In the genomic region with DNA sequence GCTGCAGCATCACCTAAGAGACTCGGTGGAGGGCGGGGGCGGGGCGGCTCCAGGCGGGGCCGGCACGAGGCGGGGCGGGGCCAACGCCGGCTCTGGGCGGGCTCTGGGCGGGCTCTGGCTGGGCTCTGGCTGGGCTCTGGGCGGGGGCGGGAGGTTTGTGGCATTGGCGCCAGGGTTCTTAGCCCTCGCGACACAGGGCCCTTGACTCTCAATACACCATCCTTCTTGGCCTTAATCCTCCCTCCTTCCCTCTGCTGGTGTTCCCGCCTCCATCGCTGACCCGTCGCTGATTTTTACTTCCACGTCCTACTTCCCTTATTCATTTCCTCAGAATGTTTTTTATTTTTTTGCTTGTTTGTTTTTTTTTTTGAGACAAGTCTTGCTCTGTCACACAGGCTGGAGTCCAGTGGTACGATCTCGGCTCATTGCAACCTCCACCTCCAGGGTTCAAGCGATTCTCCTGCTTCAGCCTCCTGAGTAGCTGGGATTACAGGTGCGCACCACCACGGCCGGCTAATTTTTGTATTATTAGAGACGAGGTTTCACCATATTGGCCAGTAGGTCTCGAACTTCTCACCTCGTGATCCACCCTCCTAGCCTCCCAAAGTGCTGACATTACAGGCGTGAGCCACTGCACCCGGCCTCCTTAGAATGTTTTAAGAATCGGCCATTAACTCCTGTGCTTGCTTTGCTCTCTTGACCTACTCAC, we compare ENCODE assay signal across 8 cellular contexts. TPM values are rescaled to one million over a fixed set of nuclear protein-coding genes. Genes with fewer than 3 reads are reported as not detected.
A peak's percentile ranks its signal among the peaks of the same experiment; 100 is the strongest.
DNase-seq lines count a peak whose midpoint lies in the region; ATAC-seq and TF ChIP-seq lines count a peak whose summit lies in the region.

A gene with protein sequence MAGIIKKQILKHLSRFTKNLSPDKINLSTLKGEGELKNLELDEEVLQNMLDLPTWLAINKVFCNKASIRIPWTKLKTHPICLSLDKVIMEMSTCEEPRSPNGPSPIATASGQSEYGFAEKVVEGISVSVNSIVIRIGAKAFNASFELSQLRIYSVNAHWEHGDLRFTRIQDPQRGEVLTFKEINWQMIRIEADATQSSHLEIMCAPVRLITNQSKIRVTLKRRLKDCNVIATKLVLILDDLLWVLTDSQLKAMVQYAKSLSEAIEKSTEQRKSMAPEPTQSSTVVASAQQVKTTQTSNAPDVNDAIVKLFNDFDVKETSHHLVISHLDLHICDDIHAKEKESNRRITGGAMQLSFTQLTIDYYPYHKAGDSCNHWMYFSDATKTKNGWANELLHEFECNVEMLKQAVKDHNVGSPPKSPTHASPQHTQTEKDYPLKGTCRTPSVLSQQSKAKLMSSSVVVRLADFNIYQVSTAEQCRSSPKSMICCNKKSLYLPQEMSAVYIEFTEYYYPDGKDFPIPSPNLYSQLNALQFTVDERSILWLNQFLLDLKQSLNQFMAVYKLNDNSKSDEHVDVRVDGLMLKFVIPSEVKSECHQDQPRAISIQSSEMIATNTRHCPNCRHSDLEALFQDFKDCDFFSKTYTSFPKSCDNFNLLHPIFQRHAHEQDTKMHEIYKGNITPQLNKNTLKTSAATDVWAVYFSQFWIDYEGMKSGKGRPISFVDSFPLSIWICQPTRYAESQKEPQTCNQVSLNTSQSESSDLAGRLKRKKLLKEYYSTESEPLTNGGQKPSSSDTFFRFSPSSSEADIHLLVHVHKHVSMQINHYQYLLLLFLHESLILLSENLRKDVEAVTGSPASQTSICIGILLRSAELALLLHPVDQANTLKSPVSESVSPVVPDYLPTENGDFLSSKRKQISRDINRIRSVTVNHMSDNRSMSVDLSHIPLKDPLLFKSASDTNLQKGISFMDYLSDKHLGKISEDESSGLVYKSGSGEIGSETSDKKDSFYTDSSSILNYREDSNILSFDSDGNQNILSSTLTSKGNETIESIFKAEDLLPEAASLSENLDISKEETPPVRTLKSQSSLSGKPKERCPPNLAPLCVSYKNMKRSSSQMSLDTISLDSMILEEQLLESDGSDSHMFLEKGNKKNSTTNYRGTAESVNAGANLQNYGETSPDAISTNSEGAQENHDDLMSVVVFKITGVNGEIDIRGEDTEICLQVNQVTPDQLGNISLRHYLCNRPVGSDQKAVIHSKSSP (N-terminal part only) (minus strand): TSS at position 24 of the 709 bp plus-strand sequence. CDS start 239 bp downstream, outside the sequence.

- TF ChIP-seq POLR2A in lower leg skin (IDR thresholded peaks at IDR 0.05) = no peak

- peak within 1 kb of the TSS; percentile 85 to 100 (median 98) for H3K27ac ChIP-seq in dorsolateral prefrontal cortex

- WGBS in lower leg skin, 2 donors = 29 to 40% methylated on average over 22 to 28 of the region's 35 CpGs

- H3K36me3 Mint-ChIP-seq in activated CD4-positive, alpha-beta memory T cell treated with anti-CD3 and anti-CD28 coated beads for 36 hours = peaks cover 5% of the 10 kb centered on the region

- peak in 3 of 56 donors; percentile 4 to 10 (median 9) for TF ChIP-seq CTCF in dorsolateral prefrontal cortex (IDR thresholded peaks at IDR 0.05 in 54 of 56, conservative IDR thresholded peaks at IDR 0.05 in 2 of 56; ENCODE audit: low read depth in 1 of 56, partially characterized antibody in 56 of 56)
- no peak for TF ChIP-seq CTCF in lower leg skin (IDR thresholded peaks at IDR 0.05)

- no peaks in the 10 kb centered on the region for H3K27me3 Mint-ChIP-seq in activated CD4-positive, alpha-beta memory T cell treated with anti-CD3 and anti-CD28 coated beads for 36 hours

- POLR2A ChIA-PET in activated CD4-positive, alpha-beta memory T cell treated with anti-CD3 and anti-CD28 coated beads for 36 hours (lab: Charles Lee) = no interaction called here

- CTCF ChIA-PET in activated CD4-positive, alpha-beta memory T cell treated with anti-CD3 and anti-CD28 coated beads for 36 hours (lab: Charles Lee) = interaction anchor here (3.9 kb wide), 1 partner anchor 11 kb away, joined by 38 read pairs; no protein-coding TSS in a partner anchor

- peak; percentile 68 for ATAC-seq in GM19452 (IDR thresholded peaks at IDR 0.05; ENCODE audit: unreplicated experiment)
- ATAC-seq in HG03565 (IDR thresholded peaks at IDR 0.05; ENCODE audit: unreplicated experiment) = peak; percentile 31

- H3K4me3 Mint-ChIP-seq in activated CD4-positive, alpha-beta memory T cell treated with anti-CD3 and anti-CD28 coated beads for 36 hours = peak within 1 kb of the TSS; percentile 99

- DNase-seq in C1 segment of cervical spinal cord (lab: John Stamatoyannopoulos, UW) (peak in 12 of 14 donors; percentile 53 to 95 (median 83)), NCI-H82 (lab: John Stamatoyannopoulos, UW) (peak; percentile 97), dorsolateral prefrontal cortex (peak; percentile 85 to 95 (median 90)), lower leg skin (ENCODE audit: low spot score in 2 of 2) (peak; percentile 91 to 98)
- peak; percentile 96 for DNase-seq in activated CD4-positive, alpha-beta memory T cell treated with anti-CD3 and anti-CD28 coated beads for 36 hours
- DNase-seq in stimulated activated CD4-positive, alpha-beta T cell treated with anti-CD3 and anti-CD28 coated beads, Interleukin-4, amount 100 ng/mL, for 4 hours = peak; percentile 89 to 97

- H3K27ac Mint-ChIP-seq in activated CD4-positive, alpha-beta memory T cell treated with anti-CD3 and anti-CD28 coated beads for 36 hours = peak within 1 kb of the TSS; percentile 100

- intact Hi-C loops in activated CD4-positive, alpha-beta memory T cell treated with anti-CD3 and anti-CD28 coated beads for 36 hours (cut with micrococcal nuclease) = loop anchor here (1.0 to 10.0 kb wide), 4 partner anchors 11 to 432 kb away; a partner anchor contains a TSS
- intact Hi-C loops in dorsolateral prefrontal cortex (cut with DNase I) (loop anchor here (5.0 kb wide), 2 partner anchors 59 to 124 kb away; a partner anchor contains a TSS), lower leg skin (cut with DNase I; ENCODE audit: low total_unique reads) (no loop called here)

- no peaks in the 10 kb centered on the region for H3K27me3 ChIP-seq in dorsolateral prefrontal cortex

- H3K4me1 Mint-ChIP-seq in activated CD4-positive, alpha-beta memory T cell treated with anti-CD3 and anti-CD28 coated beads for 36 hours (ENCODE audit: low read depth) = peaks cover 33% of the 10 kb centered on the region

- H3K4me3 ChIP-seq in dorsolateral prefrontal cortex (peak within 1 kb of the TSS; percentile 72 to 99 (median 93)), lower leg skin (ENCODE audit: low read depth, poor library complexity, severe bottlenecking) (peak within 1 kb of the TSS; percentile 88)

- H3K9me3 Mint-ChIP-seq in activated CD4-positive, alpha-beta memory T cell treated with anti-CD3 and anti-CD28 coated beads for 36 hours = no peaks in the 10 kb centered on the region

RNA-seq across cellular contexts. Expression of the gene that starts here (rescaled TPM):
- total RNA-seq in activated CD4-positive, alpha-beta memory T cell treated with anti-CD3 and anti-CD28 coated beads for 36 hours = 10 to 100 TPM; 53.1 to 53.9 TPM
- total RNA-seq in dorsolateral prefrontal cortex (10 to 100 TPM; 39.2 to 87.7 (median 60.5) TPM), lower leg skin (10 to 100 TPM; 20.3 to 29.1 (median 23.6) TPM)

Comparison
In these comparisons a context has a peak if more than half of its experiments do, and no peak if none do; other contexts are left out.
1. Peak in every context shown above with its lines: DNase-seq, ATAC-seq, H3K4me3 ChIP-seq and H3K27ac ChIP-seq.